Comparison of ENCODE assay signal across 14 cellular contexts in the genomic region with DNA sequence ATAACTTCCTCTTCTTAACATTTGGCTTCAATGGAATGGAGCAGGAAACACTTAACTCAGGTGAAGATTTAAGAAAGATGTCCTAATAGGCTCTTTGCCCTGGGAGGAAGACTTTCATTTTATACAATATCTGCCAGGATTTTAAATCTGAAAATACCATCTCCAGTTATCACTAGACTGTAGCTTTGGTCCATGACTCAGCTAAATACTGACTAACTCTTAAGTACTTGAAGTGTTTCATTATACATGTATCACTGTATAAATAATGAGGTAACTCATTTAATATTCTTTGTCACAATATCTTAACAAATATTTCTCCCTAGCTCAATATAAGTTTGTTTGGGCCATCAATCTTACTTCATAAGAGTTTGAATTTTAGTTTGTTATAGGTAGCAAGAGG. TPM values are rescaled to one million over a fixed set of nuclear protein-coding genes. Genes with fewer than 3 reads are reported as not detected.
DNase-seq lines count a peak whose midpoint lies in the region; ATAC-seq and TF ChIP-seq lines count a peak whose summit lies in the region.
"Had no signal": no experiment of that assay in that cellular context is flagged by ENCODE, and none has a peak within 500 bp of the region (broad histone marks: within the 10 kb centered on the region; RNA-seq: fewer than 3 reads in every experiment).

No MANE protein-coding gene starts in this region.

- intact Hi-C loops in activated CD8-positive, alpha-beta T cell treated with anti-CD3 and anti-CD28 coated beads for 36 hours (cut with micrococcal nuclease) = no loop called here

- H3K36me3 ChIP-seq in skeletal muscle satellite cell (ENCODE audit: insufficient read depth, low read length) (no peaks in the 10 kb centered on the region), hepatocyte (replicated peaks; ENCODE audit: insufficient read depth, low read depth) (no peaks in the 10 kb centered on the region)
- H3K36me3 ChIP-seq: transverse colon had no signal

- H3K9me2 ChIP-seq in hepatocyte (replicated peaks; ENCODE audit: insufficient read depth) = no peaks in the 10 kb centered on the region

- H3K4me1 Mint-ChIP-seq in activated CD8-positive, alpha-beta T cell treated with anti-CD3 and anti-CD28 coated beads for 36 hours (ENCODE audit: low read depth) = peaks cover 18% of the 10 kb centered on the region
- H3K4me1 Mint-ChIP-seq in activated CD8-positive, alpha-beta T cell treated with anti-CD3 and anti-CD28 coated beads, Interleukin-2, amount 10 ng/mL, durations not matched to agents 7 days and 5 days (ENCODE audit: low read depth) = peaks cover 5% of the 10 kb centered on the region

- no peaks in the 10 kb centered on the region for H3K79me2 ChIP-seq in hepatocyte

- H3K4me2 ChIP-seq in skeletal muscle satellite cell (ENCODE audit: low read length) (peak overlapping the region; percentile 7), hepatocyte (no peak overlapping the region)

- POLR2A ChIA-PET in activated CD8-positive, alpha-beta T cell treated with anti-CD3 and anti-CD28 coated beads for 36 hours (lab: Charles Lee) = no interaction called here
- POLR2A ChIA-PET in activated CD8-positive, alpha-beta T cell treated with anti-CD3 and anti-CD28 coated beads, Interleukin-2, amount 10 ng/mL, durations not matched to agents 7 days and 5 days (lab: Charles Lee) = no interaction called here

- H3K9me3 Mint-ChIP-seq in activated CD8-positive, alpha-beta T cell treated with anti-CD3 and anti-CD28 coated beads for 36 hours = peaks cover 5% of the 10 kb centered on the region
- peaks cover 9% of the 10 kb centered on the region for H3K9me3 Mint-ChIP-seq in activated CD8-positive, alpha-beta T cell treated with anti-CD3 and anti-CD28 coated beads, Interleukin-2, amount 10 ng/mL, durations not matched to agents 7 days and 5 days (ENCODE audit: insufficient read depth)

- ATAC-seq in activated CD8-positive, alpha-beta T cell treated with anti-CD3 and anti-CD28 coated beads for 36 hours = peak; percentile 56
- ATAC-seq in activated CD8-positive, alpha-beta T cell treated with anti-CD3 and anti-CD28 coated beads, Interleukin-2, amount 10 ng/mL, durations not matched to agents 7 days and 5 days = no peak
- ATAC-seq in esophagus mucosa (peak; percentile 82), GM18498 (IDR thresholded peaks at IDR 0.05; ENCODE audit: unreplicated experiment) (no peak)
- ATAC-seq in stimulated activated naive CD8-positive, alpha-beta T cell treated with anti-CD3 and anti-CD28 coated beads, Interleukin-15, Interleukin-2, amounts not matched to agents 100 U/mL and 50 U/mL, for 24 hours = no peak
- ATAC-seq: sciatic nerve had no signal

- no peak overlapping the region for H3K27ac Mint-ChIP-seq in activated CD8-positive, alpha-beta T cell treated with anti-CD3 and anti-CD28 coated beads for 36 hours
- no peak overlapping the region for H3K27ac Mint-ChIP-seq in activated CD8-positive, alpha-beta T cell treated with anti-CD3 and anti-CD28 coated beads, Interleukin-2, amount 10 ng/mL, durations not matched to agents 7 days and 5 days
- H3K27ac Mint-ChIP-seq: activated naive CD8-positive, alpha-beta T cell treated with anti-CD3 and anti-CD28 coated beads, Interleukin-2, amount 10 ng/mL, durations not matched to agents 7 days and 5 days had no signal

- TF ChIP-seq CTCF in activated CD8-positive, alpha-beta T cell treated with anti-CD3 and anti-CD28 coated beads for 36 hours (IDR thresholded peaks at IDR 0.05) = no peak
- no peak for TF ChIP-seq CTCF in hepatocyte (IDR thresholded peaks at IDR 0.05; ENCODE audit: poor library complexity)

- DNase-seq in activated CD8-positive, alpha-beta T cell treated with anti-CD3 and anti-CD28 coated beads for 36 hours = no peak
- DNase-seq in activated CD8-positive, alpha-beta T cell treated with anti-CD3 and anti-CD28 coated beads, Interleukin-2, amount 10 ng/mL, durations not matched to agents 7 days and 5 days = no peak
- peak; percentile 69 for DNase-seq in RKO (ENCODE audit: low spot score)
- DNase-seq in hepatocyte (ENCODE audit: low spot score) = no peak
- DNase-seq in stimulated activated naive CD8-positive, alpha-beta T cell treated with anti-CD3 and anti-CD28 coated beads, Interleukin-15, Interleukin-2, amounts not matched to agents 100 U/mL and 50 U/mL, for 24 hours = no peak
- DNase-seq: activated naive CD8-positive, alpha-beta T cell treated with anti-CD3 and anti-CD28 coated beads, Interleukin-2, amount 10 ng/mL, durations not matched to agents 7 days and 5 days; AML-193; effector memory CD4-positive, alpha-beta T cell; NCI-H1417 treated with DMSO at 0.1 percent for 48 hours; transverse colon had no signal

- no peaks in the 10 kb centered on the region for H4K20me1 ChIP-seq in hepatocyte (ENCODE audit: insufficient read depth, poor library complexity, severe bottlenecking)

- H3K27me3 Mint-ChIP-seq in activated CD8-positive, alpha-beta T cell treated with anti-CD3 and anti-CD28 coated beads for 36 hours = no peaks in the 10 kb centered on the region
- peaks cover 1% of the 10 kb centered on the region for H3K27me3 Mint-ChIP-seq in activated CD8-positive, alpha-beta T cell treated with anti-CD3 and anti-CD28 coated beads, Interleukin-2, amount 10 ng/mL, durations not matched to agents 7 days and 5 days (ENCODE audit: low read depth)

- H3K9me3 ChIP-seq in skeletal muscle satellite cell (replicated peaks; ENCODE audit: low read length) (peaks cover 6% of the 10 kb centered on the region), hepatocyte (ENCODE audit: low read depth) (peaks cover 4% of the 10 kb centered on the region)
- H3K9me3 ChIP-seq: transverse colon had no signal

- H3K27ac ChIP-seq in hepatocyte = no peak overlapping the region
- H3K27ac ChIP-seq: transverse colon had no signal

- no peak overlapping the region for H2AFZ ChIP-seq in hepatocyte

- H3K4me3 ChIP-seq in skeletal muscle satellite cell (ENCODE audit: low read length) = no peak overlapping the region
- no peak overlapping the region for H3K4me3 ChIP-seq in hepatocyte
- H3K4me3 ChIP-seq: transverse colon had no signal

- H3K36me3 Mint-ChIP-seq in activated CD8-positive, alpha-beta T cell treated with anti-CD3 and anti-CD28 coated beads for 36 hours (ENCODE audit: low read depth) = peaks cover 11% of the 10 kb centered on the region
- peaks cover 4% of the 10 kb centered on the region for H3K36me3 Mint-ChIP-seq in activated CD8-positive, alpha-beta T cell treated with anti-CD3 and anti-CD28 coated beads, Interleukin-2, amount 10 ng/mL, durations not matched to agents 7 days and 5 days (ENCODE audit: low read depth)

- H3K27me3 ChIP-seq in skeletal muscle satellite cell (ENCODE audit: control insufficient read depth, insufficient read depth, low read length) (no peaks in the 10 kb centered on the region), hepatocyte (no peaks in the 10 kb centered on the region)
- H3K27me3 ChIP-seq: transverse colon had no signal

- no peak overlapping the region for H3K4me3 Mint-ChIP-seq in activated CD8-positive, alpha-beta T cell treated with anti-CD3 and anti-CD28 coated beads for 36 hours
- H3K4me3 Mint-ChIP-seq in activated CD8-positive, alpha-beta T cell treated with anti-CD3 and anti-CD28 coated beads, Interleukin-2, amount 10 ng/mL, durations not matched to agents 7 days and 5 days = no peak overlapping the region
- H3K4me3 Mint-ChIP-seq: activated naive CD8-positive, alpha-beta T cell treated with anti-CD3 and anti-CD28 coated beads, Interleukin-2, amount 10 ng/mL, durations not matched to agents 7 days and 5 days had no signal

- CTCF ChIA-PET in activated CD8-positive, alpha-beta T cell treated with anti-CD3 and anti-CD28 coated beads for 36 hours (lab: Charles Lee) = no interaction called here
- CTCF ChIA-PET in activated CD8-positive, alpha-beta T cell treated with anti-CD3 and anti-CD28 coated beads, Interleukin-2, amount 10 ng/mL, durations not matched to agents 7 days and 5 days (lab: Charles Lee) = no interaction called here

- peaks cover 27% of the 10 kb centered on the region for H3K4me1 ChIP-seq in skeletal muscle satellite cell (ENCODE audit: control insufficient read depth, insufficient read depth, low read length)
- H3K4me1 ChIP-seq in hepatocyte (ENCODE audit: insufficient read depth) = peaks cover 4% of the 10 kb centered on the region

- no peak overlapping the region for H3K9ac ChIP-seq in skeletal muscle satellite cell (ENCODE audit: low read depth, low read length)

RNA-seq across cellular contexts. Expression of a gene that starts 34.7 kb away (rescaled TPM):
- 1 to 10 TPM; 7.2 to 8.9 TPM for total RNA-seq in activated CD8-positive, alpha-beta T cell treated with anti-CD3 and anti-CD28 coated beads for 36 hours
- 1 to 10 TPM; 1.5 to 1.6 TPM for total RNA-seq in activated CD8-positive, alpha-beta T cell treated with anti-CD3 and anti-CD28 coated beads, Interleukin-2, amount 10 ng/mL, durations not matched to agents 7 days and 5 days
- 4.5 TPM for total RNA-seq in esophagus mucosa
- total RNA-seq in skeletal muscle satellite cell (2012; rRNA removed) = 0.76 and 2.0 TPM in 2 replicates
- total RNA-seq in hepatocyte = 5.5 and 6.7 TPM in 2 replicates
- polyA plus RNA-seq in hepatocyte = 6.0 and 7.2 TPM in 2 replicates

RNA-seq across cellular contexts. Expression of a gene that starts 35.1 kb away (rescaled TPM):
- total RNA-seq in activated CD8-positive, alpha-beta T cell treated with anti-CD3 and anti-CD28 coated beads for 36 hours = 10 to 100 TPM; 66.8 to 68.4 TPM
- total RNA-seq in activated CD8-positive, alpha-beta T cell treated with anti-CD3 and anti-CD28 coated beads, Interleukin-2, amount 10 ng/mL, durations not matched to agents 7 days and 5 days = 10 to 100 TPM; 47.0 to 49.0 TPM
- total RNA-seq in esophagus mucosa = 29.5 TPM
- total RNA-seq in skeletal muscle satellite cell (2012; rRNA removed) = 23.2 and 23.6 TPM in 2 replicates
- total RNA-seq in hepatocyte = 28.8 and 30.8 TPM in 2 replicates
- polyA plus RNA-seq in hepatocyte = 43.6 and 49.4 TPM in 2 replicates

Comparison
In these comparisons a context has a peak if more than half of its experiments do, and no peak if none do; other contexts are left out.
1. ATAC-seq: peak in activated CD8-positive, alpha-beta T cell treated with anti-CD3 and anti-CD28 coated beads for 36 hours (single experiment) and esophagus mucosa (single experiment); none in activated CD8-positive, alpha-beta T cell treated with anti-CD3 and anti-CD28 coated beads, Interleukin-2, amount 10 ng/mL, durations not matched to agents 7 days and 5 days (single experiment), GM18498 (single experiment) and stimulated activated naive CD8-positive, alpha-beta T cell treated with anti-CD3 and anti-CD28 coated beads, Interleukin-15, Interleukin-2, amounts not matched to agents 100 U/mL and 50 U/mL, for 24 hours (single experiment).